ENCODE assay signal across 1 cellular context in genomic region chr6:40719671-40720374, GRCh38.
TF ChIP-seq lines count a peak whose summit lies in the region.

No MANE protein-coding gene starts in this region.

TF ChIP-seq in GM12878, 131 proteins besides CTCF, POLR2A, EP300 and RAD21 (continued from another document and continues in another):
- TF ChIP-seq ZNF687 (IDR thresholded peaks at IDR 0.05) = no peak
- TF ChIP-seq ZNF274 (IDR thresholded peaks at IDR 0.05; ENCODE audit: insufficient read depth, insufficient read length) = no peak
- no peak for TF ChIP-seq MAX (IDR thresholded peaks at IDR 0.05; ENCODE audit: low read depth, low read length)
- TF ChIP-seq DPF2 (IDR thresholded peaks at IDR 0.05) = peak; percentile 97
- no peak for TF ChIP-seq POLR2AphosphoS5 (IDR thresholded peaks at IDR 0.05; ENCODE audit: low read length)
- TF ChIP-seq IKZF1 (conservative IDR thresholded peaks at IDR 0.05) = peak; percentile 98
- 0 out of 2 replicates have a peak, but pooled peaks have one; percentile 21 for TF ChIP-seq PAX5 (IDR thresholded peaks at IDR 0.05; ENCODE audit: borderline replicate concordance, low read depth, low read length)
- no peak for TF ChIP-seq REST (IDR thresholded peaks at IDR 0.05; ENCODE audit: low read depth, low read length)
- TF ChIP-seq SRF (IDR thresholded peaks at IDR 0.05; ENCODE audit: low read depth in 2 of 2, low read length in 2 of 2) = peak in 1 of 2 experiments; percentile 65; a peak in 1 of 4 replicates
- TF ChIP-seq STAT1 (conservative IDR thresholded peaks at IDR 0.05) = no peak
- 0 out of 2 replicates have a peak, but pooled peaks have one; percentile 28 for TF ChIP-seq MEF2A (IDR thresholded peaks at IDR 0.05; ENCODE audit: insufficient read depth, low read depth, low read length)
- no peak for TF ChIP-seq USF1 (IDR thresholded peaks at IDR 0.05; ENCODE audit: borderline replicate concordance, extremely low read length, insufficient read depth, low read depth, low read length)
- peak; percentile 59 for TF ChIP-seq RUNX3 (IDR thresholded peaks at IDR 0.05; ENCODE audit: low read length)
- TF ChIP-seq ZBTB11 (CRISPR knock-in tag; IDR thresholded peaks at IDR 0.05) = no peak
- TF ChIP-seq ZNF207 (IDR thresholded peaks at IDR 0.05; ENCODE audit: borderline replicate concordance) = no peak
- no peak for TF ChIP-seq IRF5 (IDR thresholded peaks at IDR 0.05; ENCODE audit: borderline replicate concordance)
- TF ChIP-seq E4F1 (IDR thresholded peaks at IDR 0.05; ENCODE audit: borderline replicate concordance, partially characterized antibody) = peak; percentile 16
- TF ChIP-seq GATAD2B (conservative IDR thresholded peaks at IDR 0.05; ENCODE audit: low read depth) = peak; percentile 67
- no peak for TF ChIP-seq POLR2AphosphoS2 (IDR thresholded peaks at IDR 0.05; ENCODE audit: low read depth, low read length)
- TF ChIP-seq EED (IDR thresholded peaks at IDR 0.05; ENCODE audit: low read depth) = peak; percentile 89
- TF ChIP-seq BMI1 (IDR thresholded peaks at IDR 0.05; ENCODE audit: borderline replicate concordance) = peak; percentile 82
- no peak for TF ChIP-seq MXI1 (IDR thresholded peaks at IDR 0.05; ENCODE audit: low read depth, low read length)
- TF ChIP-seq BHLHE40 (IDR thresholded peaks at IDR 0.05; ENCODE audit: borderline replicate concordance in 1 of 2, low read depth in 2 of 2, low read length in 1 of 2) = peak in 1 of 2 experiments; percentile 39; a peak in 1 of 4 replicates
- TF ChIP-seq CHD2 (IDR thresholded peaks at IDR 0.05; ENCODE audit: borderline replicate concordance, low read depth, low read length) = peak; percentile 24; the same call in 1 of the 2 replicates
- no peak for TF ChIP-seq TAF1 (IDR thresholded peaks at IDR 0.05; ENCODE audit: borderline replicate concordance, low read depth, low read length)
- TF ChIP-seq ASH2L (IDR thresholded peaks at IDR 0.05; ENCODE audit: borderline replicate concordance, low read depth) = no peak
- peak; percentile 40; the same call in 1 of the 2 replicates for TF ChIP-seq MTA3 (IDR thresholded peaks at IDR 0.05; ENCODE audit: borderline replicate concordance, low read length)
- TF ChIP-seq SPI1 (IDR thresholded peaks at IDR 0.05; ENCODE audit: borderline replicate concordance, insufficient read depth, low read depth, low read length) = peak; percentile 99
- TF ChIP-seq SMARCA5 (IDR thresholded peaks at IDR 0.05) = no peak
- no peak for TF ChIP-seq CBFB (IDR thresholded peaks at IDR 0.05; ENCODE audit: low read depth)
- TF ChIP-seq EGR1 (IDR thresholded peaks at IDR 0.05; ENCODE audit: borderline replicate concordance in 1 of 2, low read depth in 2 of 2, low read length in 2 of 2) = no peak
- no peak for TF ChIP-seq CHD1 (IDR thresholded peaks at IDR 0.05; ENCODE audit: low read depth, low read length)
- TF ChIP-seq IRF4 (IDR thresholded peaks at IDR 0.05; ENCODE audit: low read depth, low read length) = peak; percentile 93
- no peak for TF ChIP-seq PML (IDR thresholded peaks at IDR 0.05; ENCODE audit: low read length)
- peak; percentile 55; the same call in 1 of the 2 replicates for TF ChIP-seq BACH1 (IDR thresholded peaks at IDR 0.05; ENCODE audit: borderline replicate concordance)
- TF ChIP-seq ETV6 (conservative IDR thresholded peaks at IDR 0.05 in 1 of 2, IDR thresholded peaks at IDR 0.05 in 1 of 2; ENCODE audit: borderline replicate concordance in 1 of 2, low read depth in 1 of 2) = 0 out of 4 replicates have a peak, but pooled peaks of 1 of the 2 experiments have one; percentile 34
- TF ChIP-seq SKIL (IDR thresholded peaks at IDR 0.05; ENCODE audit: low read depth, poor library complexity, severe bottlenecking) = peak; percentile 25
- TF ChIP-seq ATF7 (IDR thresholded peaks at IDR 0.05; ENCODE audit: low read depth) = peak; percentile 66; the same call in 1 of the 2 replicates
- peak; percentile 44; the same call in 1 of the 2 replicates for TF ChIP-seq TCF7 (IDR thresholded peaks at IDR 0.05; ENCODE audit: borderline replicate concordance)
- no peak for TF ChIP-seq BRCA1 (IDR thresholded peaks at IDR 0.05; ENCODE audit: low read depth, low read length)
- no peak for TF ChIP-seq SP1 (IDR thresholded peaks at IDR 0.05; ENCODE audit: low read depth, low read length)
- TF ChIP-seq MTA2 (IDR thresholded peaks at IDR 0.05; ENCODE audit: low read depth) = peak; percentile 91
- TF ChIP-seq SREBF1 (IDR thresholded peaks at IDR 0.05; ENCODE audit: low read length) = no peak
- no peak for TF ChIP-seq CREM (IDR thresholded peaks at IDR 0.05; ENCODE audit: low read depth)
- peak; percentile 50 for TF ChIP-seq BCL11A (IDR thresholded peaks at IDR 0.05; ENCODE audit: low read depth, low read length)
- no peak for TF ChIP-seq CBX5 (IDR thresholded peaks at IDR 0.05; ENCODE audit: low read depth)
- TF ChIP-seq NR2F1 (conservative IDR thresholded peaks at IDR 0.05) = no peak; the same call in 1 of the 2 replicates
